ENCODE assay signal across 9 cellular contexts in the genomic region with DNA sequence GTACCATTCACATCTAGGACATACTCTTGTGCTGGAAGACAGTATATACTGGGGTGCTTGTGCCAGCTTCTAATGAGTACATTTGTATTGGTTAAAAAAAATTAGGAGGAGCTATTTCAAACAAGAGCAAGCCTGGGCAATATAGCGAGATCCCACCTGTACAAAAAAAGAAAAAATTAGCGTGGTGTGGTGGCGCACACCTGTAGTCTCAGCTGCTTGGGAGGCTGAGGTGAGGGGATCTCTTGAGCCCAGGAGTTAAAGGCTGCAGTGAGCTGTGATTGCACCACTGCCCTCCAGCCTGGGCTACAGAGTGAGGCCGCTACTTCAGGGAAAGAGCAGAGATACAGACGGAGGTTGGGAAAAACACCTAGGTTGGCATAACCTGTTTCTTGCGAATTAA. TPM values are rescaled to one million over a fixed set of nuclear protein-coding genes. Genes with fewer than 3 reads are reported as not detected.
DNase-seq lines count a peak whose midpoint lies in the region; ATAC-seq and TF ChIP-seq lines count a peak whose summit lies in the region.
"Had no signal": no experiment of that assay in that cellular context is flagged by ENCODE, and none has a peak within 500 bp of the region (broad histone marks: within the 10 kb centered on the region; RNA-seq: fewer than 3 reads in every experiment).

No MANE protein-coding gene starts in this region.

- H3K4me2 ChIP-seq in GM23338, result peak overlapping the region; percentile 98

- H3K79me2 ChIP-seq in GM23338 (replicated peaks; ENCODE audit: insufficient read depth), result peaks cover 57% of the 10 kb centered on the region

- H3K4me3 Mint-ChIP-seq in GM23338, result peak overlapping the region; percentile 87
- peak overlapping the region; percentile 86 to 89 (median 87) for H3K4me3 Mint-ChIP-seq in T-cell

- no peaks in the 10 kb centered on the region for H3K9me2 ChIP-seq in GM23338 (ENCODE audit: insufficient read depth)

- H2AFZ ChIP-seq in GM23338, result no peak overlapping the region

- no peaks in the 10 kb centered on the region for H3K27me3 ChIP-seq in GM23338 (ENCODE audit: insufficient read depth)
- H3K27me3 ChIP-seq in rectal smooth muscle tissue (ENCODE audit: control insufficient read depth, insufficient read depth, low read length), result no peaks in the 10 kb centered on the region

- H3K27ac Mint-ChIP-seq in GM23338, result no peak overlapping the region
- H3K27ac Mint-ChIP-seq in T-cell, result peak overlapping the region in 1 of 2 donors; percentile 70

- H3K9ac ChIP-seq in rectal smooth muscle tissue (ENCODE audit: low read length), result no peak overlapping the region

- 0 out of 2 replicates have a peak, but pooled peaks cover 7% of the 10 kb centered on the region for H3F3A ChIP-seq in GM23338 (replicated peaks; ENCODE audit: low read depth)

- H3K4me3 ChIP-seq in GM23338 (peak overlapping the region; percentile 95), fibroblast of the aortic adventitia (ENCODE audit: low read depth, low read length) (peak overlapping the region; percentile 83), rectal smooth muscle tissue (ENCODE audit: low read length) (peak overlapping the region; percentile 88)

- DNase-seq in GM23338 (ENCODE audit: low spot score) (no peak), T-cell (no peak), fibroblast of the aortic adventitia (ENCODE audit: low read depth) (no peak), NCI-H2227 (lab: John Stamatoyannopoulos, UW; ENCODE audit: unreplicated experiment) (no peak), SHP77 treated with DMSO at 0.1 percent for 48 hours (lab: John Stamatoyannopoulos, UW) (no peak), COLO668 (lab: John Stamatoyannopoulos, UW; ENCODE audit: unreplicated experiment) (no peak), CD1c-positive myeloid dendritic cell (ENCODE audit: extremely low spot score) (no peak)
- DNase-seq: stimulated activated CD4-positive, alpha-beta T cell treated with anti-CD3 and anti-CD28 coated beads, Interleukin-1b, Interleukin-23, amount 100 ng/mL, for 48 hours had no signal

- peaks cover 7% of the 10 kb centered on the region for H3K27me3 Mint-ChIP-seq in GM23338 (ENCODE audit: insufficient read depth, low read depth, poor library complexity)
- peaks cover 3% of the 10 kb centered on the region in 2 donors for H3K27me3 Mint-ChIP-seq in T-cell

- H4K20me1 ChIP-seq in GM23338 (replicated peaks; ENCODE audit: insufficient read depth), result peaks cover 22% of the 10 kb centered on the region

- TF ChIP-seq CTCF in GM23338 (conservative IDR thresholded peaks at IDR 0.05; ENCODE audit: low read depth in 2 of 2) (no peak), fibroblast of the aortic adventitia (IDR thresholded peaks at IDR 0.05; ENCODE audit: insufficient read depth, low read length) (no peak)

- CTCF ChIA-PET in T-cell (lab: Charles Lee), result no interaction called here

- H3K9me3 Mint-ChIP-seq in GM23338, result no peaks in the 10 kb centered on the region
- H3K9me3 Mint-ChIP-seq in T-cell, result no peaks in the 10 kb centered on the region

- ATAC-seq in GM23338 (no peak), T-cell (replicated peaks in 1 of 4) (no peak)

- H3K4me1 ChIP-seq in GM23338 (ENCODE audit: insufficient read depth) (peaks cover 14% of the 10 kb centered on the region), rectal smooth muscle tissue (ENCODE audit: control insufficient read depth, insufficient read depth, low read length) (peaks cover 5% of the 10 kb centered on the region)

- peaks cover 22% of the 10 kb centered on the region for H3K4me1 Mint-ChIP-seq in GM23338
- H3K4me1 Mint-ChIP-seq in T-cell, result peaks cover 21 to 27% (median 24%) of the 10 kb centered on the region in 3 donors

- H3K27ac ChIP-seq in GM23338 (ENCODE audit: low read depth) (no peak overlapping the region), rectal smooth muscle tissue (ENCODE audit: low read depth, low read length) (no peak overlapping the region)

- H3K36me3 Mint-ChIP-seq in GM23338 (ENCODE audit: low read depth) (no peaks in the 10 kb centered on the region), T-cell (peaks cover 4% of the 10 kb centered on the region)

- H3K36me3 ChIP-seq in GM23338 (ENCODE audit: insufficient read depth), result no peaks in the 10 kb centered on the region
- H3K36me3 ChIP-seq in rectal smooth muscle tissue (ENCODE audit: control insufficient read depth, insufficient read depth, low read length), result no peaks in the 10 kb centered on the region

- POLR2A ChIA-PET in T-cell (lab: Charles Lee), result no interaction called here

TF ChIP-seq in GM23338, 12 proteins besides CTCF, POLR2A, EP300 and RAD21 (continues in another document):
- no peak for TF ChIP-seq NANOG (IDR thresholded peaks at IDR 0.05; ENCODE audit: borderline replicate concordance)
- no peak for TF ChIP-seq EZH2phosphoT487 (IDR thresholded peaks at IDR 0.05; ENCODE audit: unreplicated experiment)
- TF ChIP-seq EZH2 (IDR thresholded peaks at IDR 0.05; ENCODE audit: low read depth, unreplicated experiment), result no peak
- TF ChIP-seq STAT1 (IDR thresholded peaks at IDR 0.05; ENCODE audit: unreplicated experiment), result no peak
- TF ChIP-seq ZNF331 (CRISPR knock-in tag; IDR thresholded peaks at IDR 0.05; ENCODE audit: low read depth), result no peak
- TF ChIP-seq, protein P1, sequence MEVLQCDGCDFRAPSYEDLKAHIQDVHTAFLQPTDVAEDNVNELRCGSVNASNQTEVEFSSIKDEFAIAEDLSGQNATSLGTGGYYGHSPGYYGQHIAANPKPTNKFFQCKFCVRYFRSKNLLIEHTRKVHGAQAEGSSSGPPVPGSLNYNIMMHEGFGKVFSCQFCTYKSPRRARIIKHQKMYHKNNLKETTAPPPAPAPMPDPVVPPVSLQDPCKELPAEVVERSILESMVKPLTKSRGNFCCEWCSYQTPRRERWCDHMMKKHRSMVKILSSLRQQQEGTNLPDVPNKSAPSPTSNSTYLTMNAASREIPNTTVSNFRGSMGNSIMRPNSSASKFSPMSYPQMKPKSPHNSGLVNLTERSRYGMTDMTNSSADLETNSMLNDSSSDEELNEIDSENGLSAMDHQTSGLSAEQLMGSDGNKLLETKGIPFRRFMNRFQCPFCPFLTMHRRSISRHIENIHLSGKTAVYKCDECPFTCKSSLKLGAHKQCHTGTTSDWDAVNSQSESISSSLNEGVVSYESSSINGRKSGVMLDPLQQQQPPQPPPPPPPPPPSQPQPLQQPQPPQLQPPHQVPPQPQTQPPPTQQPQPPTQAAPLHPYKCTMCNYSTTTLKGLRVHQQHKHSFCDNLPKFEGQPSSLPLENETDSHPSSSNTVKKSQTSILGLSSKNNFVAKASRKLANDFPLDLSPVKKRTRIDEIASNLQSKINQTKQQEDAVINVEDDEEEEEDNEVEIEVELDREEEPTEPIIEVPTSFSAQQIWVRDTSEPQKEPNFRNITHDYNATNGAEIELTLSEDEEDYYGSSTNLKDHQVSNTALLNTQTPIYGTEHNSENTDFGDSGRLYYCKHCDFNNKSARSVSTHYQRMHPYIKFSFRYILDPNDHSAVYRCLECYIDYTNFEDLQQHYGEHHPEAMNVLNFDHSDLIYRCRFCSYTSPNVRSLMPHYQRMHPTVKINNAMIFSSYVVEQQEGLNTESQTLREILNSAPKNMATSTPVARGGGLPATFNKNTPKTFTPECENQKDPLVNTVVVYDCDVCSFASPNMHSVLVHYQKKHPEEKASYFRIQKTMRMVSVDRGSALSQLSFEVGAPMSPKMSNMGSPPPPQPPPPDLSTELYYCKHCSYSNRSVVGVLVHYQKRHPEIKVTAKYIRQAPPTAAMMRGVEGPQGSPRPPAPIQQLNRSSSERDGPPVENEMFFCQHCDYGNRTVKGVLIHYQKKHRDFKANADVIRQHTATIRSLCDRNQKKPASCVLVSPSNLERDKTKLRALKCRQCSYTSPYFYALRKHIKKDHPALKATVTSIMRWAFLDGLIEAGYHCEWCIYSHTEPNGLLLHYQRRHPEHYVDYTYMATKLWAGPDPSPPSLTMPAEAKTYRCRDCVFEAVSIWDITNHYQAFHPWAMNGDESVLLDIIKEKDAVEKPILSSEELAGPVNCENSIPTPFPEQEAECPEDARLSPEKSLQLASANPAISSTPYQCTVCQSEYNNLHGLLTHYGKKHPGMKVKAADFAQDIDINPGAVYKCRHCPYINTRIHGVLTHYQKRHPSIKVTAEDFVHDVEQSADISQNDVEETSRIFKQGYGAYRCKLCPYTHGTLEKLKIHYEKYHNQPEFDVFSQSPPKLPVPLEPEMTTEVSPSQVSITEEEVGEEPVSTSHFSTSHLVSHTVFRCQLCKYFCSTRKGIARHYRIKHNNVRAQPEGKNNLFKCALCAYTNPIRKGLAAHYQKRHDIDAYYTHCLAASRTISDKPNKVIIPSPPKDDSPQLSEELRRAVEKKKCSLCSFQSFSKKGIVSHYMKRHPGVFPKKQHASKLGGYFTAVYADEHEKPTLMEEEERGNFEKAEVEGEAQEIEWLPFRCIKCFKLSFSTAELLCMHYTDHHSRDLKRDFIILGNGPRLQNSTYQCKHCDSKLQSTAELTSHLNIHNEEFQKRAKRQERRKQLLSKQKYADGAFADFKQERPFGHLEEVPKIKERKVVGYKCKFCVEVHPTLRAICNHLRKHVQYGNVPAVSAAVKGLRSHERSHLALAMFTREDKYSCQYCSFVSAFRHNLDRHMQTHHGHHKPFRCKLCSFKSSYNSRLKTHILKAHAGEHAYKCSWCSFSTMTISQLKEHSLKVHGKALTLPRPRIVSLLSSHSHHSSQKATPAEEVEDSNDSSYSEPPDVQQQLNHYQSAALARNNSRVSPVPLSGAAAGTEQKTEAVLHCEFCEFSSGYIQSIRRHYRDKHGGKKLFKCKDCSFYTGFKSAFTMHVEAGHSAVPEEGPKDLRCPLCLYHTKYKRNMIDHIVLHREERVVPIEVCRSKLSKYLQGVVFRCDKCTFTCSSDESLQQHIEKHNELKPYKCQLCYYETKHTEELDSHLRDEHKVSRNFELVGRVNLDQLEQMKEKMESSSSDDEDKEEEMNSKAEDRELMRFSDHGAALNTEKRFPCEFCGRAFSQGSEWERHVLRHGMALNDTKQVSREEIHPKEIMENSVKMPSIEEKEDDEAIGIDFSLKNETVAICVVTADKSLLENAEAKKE (CRISPR knock-in tag; IDR thresholded peaks at IDR 0.05), result no peak
- TF ChIP-seq CREB1 (CRISPR knock-in tag; IDR thresholded peaks at IDR 0.05; ENCODE audit: low read depth), result no peak
- TF ChIP-seq, protein P2, sequence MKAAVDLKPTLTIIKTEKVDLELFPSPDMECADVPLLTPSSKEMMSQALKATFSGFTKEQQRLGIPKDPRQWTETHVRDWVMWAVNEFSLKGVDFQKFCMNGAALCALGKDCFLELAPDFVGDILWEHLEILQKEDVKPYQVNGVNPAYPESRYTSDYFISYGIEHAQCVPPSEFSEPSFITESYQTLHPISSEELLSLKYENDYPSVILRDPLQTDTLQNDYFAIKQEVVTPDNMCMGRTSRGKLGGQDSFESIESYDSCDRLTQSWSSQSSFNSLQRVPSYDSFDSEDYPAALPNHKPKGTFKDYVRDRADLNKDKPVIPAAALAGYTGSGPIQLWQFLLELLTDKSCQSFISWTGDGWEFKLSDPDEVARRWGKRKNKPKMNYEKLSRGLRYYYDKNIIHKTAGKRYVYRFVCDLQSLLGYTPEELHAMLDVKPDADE (IDR thresholded peaks at IDR 0.05), result no peak
- TF ChIP-seq JUNB (IDR thresholded peaks at IDR 0.05; ENCODE audit: unreplicated experiment), result no peak

RNA-seq across cellular contexts. Expression of a gene that starts 1.2 kb away (rescaled TPM):
- total RNA-seq in GM23338 (2014; rRNA removed; shearing (Covaris generic)), result 22.2 and 22.4 TPM in 2 replicates
- polyA plus RNA-seq in GM23338 (2016; fragmentation: Nextera tagmentation; extraction: Ambion mirVana), result 9.7 and 13.9 TPM in 2 replicates
- 10 to 100 TPM; 18.2 to 37.0 (median 21.0) TPM for total RNA-seq in T-cell
- total RNA-seq in fibroblast of the aortic adventitia (ENCODE audit: low replicate concordance), result 13.2 and 29.2 TPM in 2 replicates
